19 cellular contexts compared by ENCODE assay signal in genomic region chr19:42899110-42899509, GRCh38. TPM values are rescaled to one million over a fixed set of nuclear protein-coding genes. Genes with fewer than 3 reads are reported as not detected.
"Had no signal": no experiment of that assay in that cellular context is flagged by ENCODE, and none has a peak within 500 bp of the region (broad histone marks: within the 10 kb centered on the region; RNA-seq: fewer than 3 reads in every experiment).

No MANE protein-coding gene starts in this region.

RNA-seq across cellular contexts. Expression of gene PSG6, which starts 18.6 kb away (rescaled TPM):
- total RNA-seq: activated CD4-positive, alpha-beta T cell treated with anti-CD3 and anti-CD28 coated beads for 36 hours; activated CD8-positive, alpha-beta memory T cell treated with anti-CD3 and anti-CD28 coated beads, Interleukin-2, amount 10 ng/mL, durations not matched to agents 7 days and 5 days; activated CD8-positive, alpha-beta T cell treated with anti-CD3 and anti-CD28 coated beads, Interleukin-2, amount 10 ng/mL, durations not matched to agents 7 days and 5 days; activated naive CD4-positive, alpha-beta T cell treated with anti-CD3 and anti-CD28 coated beads, Interleukin-2, amount 50 U/mL, for 72 hours; activated T-helper 2 cell treated with anti-CD3 and anti-CD28 coated beads, Interferon-gamma antibody, Interleukin-2, Interleukin-4, amounts not matched to agents 10 μg/mL and 5 μg/mL and 100 μg/mL, durations not matched to agents 14 hours and 24 hours and 36 hours; endodermal cell; esophagus squamous epithelium; gastroesophageal sphincter; hepatocyte; natural killer cell; occipital lobe; psoas muscle; right atrium auricular region; stomach; thyroid gland; upper lobe of left lung; vagina had no signal
- polyA plus RNA-seq: hepatocyte, psoas muscle, stomach had no signal

RNA-seq across cellular contexts. Expression of gene PSG1, which starts 19.6 kb away (rescaled TPM):
- total RNA-seq: activated CD4-positive, alpha-beta T cell treated with anti-CD3 and anti-CD28 coated beads for 36 hours; activated CD8-positive, alpha-beta memory T cell treated with anti-CD3 and anti-CD28 coated beads, Interleukin-2, amount 10 ng/mL, durations not matched to agents 7 days and 5 days; activated CD8-positive, alpha-beta T cell treated with anti-CD3 and anti-CD28 coated beads, Interleukin-2, amount 10 ng/mL, durations not matched to agents 7 days and 5 days; activated T-helper 2 cell treated with anti-CD3 and anti-CD28 coated beads, Interferon-gamma antibody, Interleukin-2, Interleukin-4, amounts not matched to agents 10 μg/mL and 5 μg/mL and 100 μg/mL, durations not matched to agents 14 hours and 24 hours and 36 hours; endodermal cell; esophagus squamous epithelium; lower leg skin; natural killer cell; occipital lobe; psoas muscle; right atrium auricular region; stomach; upper lobe of left lung; vagina had no signal
- polyA plus RNA-seq: hepatocyte, stomach had no signal

RNA-seq across cellular contexts. Expression of gene PSG7, which starts 37.9 kb away (rescaled TPM):
- total RNA-seq: activated CD4-positive, alpha-beta T cell treated with anti-CD3 and anti-CD28 coated beads for 36 hours; activated CD8-positive, alpha-beta memory T cell treated with anti-CD3 and anti-CD28 coated beads, Interleukin-2, amount 10 ng/mL, durations not matched to agents 7 days and 5 days; activated CD8-positive, alpha-beta T cell treated with anti-CD3 and anti-CD28 coated beads, Interleukin-2, amount 10 ng/mL, durations not matched to agents 7 days and 5 days; activated naive CD4-positive, alpha-beta T cell treated with anti-CD3 and anti-CD28 coated beads, Interleukin-2, amount 50 U/mL, for 72 hours; activated T-helper 2 cell treated with anti-CD3 and anti-CD28 coated beads, Interferon-gamma antibody, Interleukin-2, Interleukin-4, amounts not matched to agents 10 μg/mL and 5 μg/mL and 100 μg/mL, durations not matched to agents 14 hours and 24 hours and 36 hours; endodermal cell; esophagus squamous epithelium; hepatocyte; natural killer cell; occipital lobe; psoas muscle; right atrium auricular region; stomach; thyroid gland; upper lobe of left lung; vagina had no signal
- polyA plus RNA-seq: hepatocyte, keratinocyte, stomach had no signal
